10 cellular contexts compared by ENCODE assay signal in genomic region chr18:12287131-12287681, GRCh38. TPM values are rescaled to one million over a fixed set of nuclear protein-coding genes. Genes with fewer than 3 reads are reported as not detected.
DNase-seq lines count a peak whose midpoint lies in the region; TF ChIP-seq lines count a peak whose summit lies in the region.
"Had no signal": no experiment of that assay in that cellular context is flagged by ENCODE, and none has a peak within 500 bp of the region (broad histone marks: within the 10 kb centered on the region; RNA-seq: fewer than 3 reads in every experiment).

No MANE protein-coding gene starts in this region.

- intact Hi-C loops in esophagus muscularis mucosa (cut with DNase I), result no loop called here

- no peak for TF ChIP-seq CTCF in RWPE1 (conservative IDR thresholded peaks at IDR 0.05; ENCODE audit: low read depth)
- TF ChIP-seq CTCF in esophagus muscularis mucosa (IDR thresholded peaks at IDR 0.05), result no peak
- no peak for TF ChIP-seq CTCF in type B pancreatic cell (conservative IDR thresholded peaks at IDR 0.05)

- H3K27ac Mint-ChIP-seq in type B pancreatic cell, result peak overlapping the region; percentile 94
- H3K27ac Mint-ChIP-seq: activated T-helper 2 cell treated with anti-CD3 and anti-CD28 coated beads, Interferon-gamma antibody, Interleukin-2, Interleukin-4, amounts not matched to agents 10 μg/mL and 5 μg/mL and 100 μg/mL, durations not matched to agents 14 hours and 24 hours and 36 hours had no signal

- H3K36me3 Mint-ChIP-seq in type B pancreatic cell, result no peaks in the 10 kb centered on the region

- no peaks in the 10 kb centered on the region for H3K36me3 ChIP-seq in esophagus muscularis mucosa
- H3K36me3 ChIP-seq in mucosa of rectum (ENCODE audit: control insufficient read depth in 2 of 2, insufficient read depth in 2 of 2, low read length in 2 of 2), result no peaks in the 10 kb centered on the region
- no peaks in the 10 kb centered on the region for H3K36me3 ChIP-seq in effector memory CD4-positive, alpha-beta T cell (ENCODE audit: control insufficient read depth, insufficient read depth, low read length)

- H3K4me1 Mint-ChIP-seq in type B pancreatic cell (ENCODE audit: unreplicated experiment), result peaks cover 16% of the 10 kb centered on the region

- 48% methylated on average over 5 of the region's 37 CpGs for WGBS in esophagus muscularis mucosa

- H3K4me3 Mint-ChIP-seq in type B pancreatic cell, result peak overlapping the region; percentile 88

- H3K27me3 Mint-ChIP-seq in type B pancreatic cell, result peaks cover 42% of the 10 kb centered on the region

- H3K27ac ChIP-seq in RWPE1 (peak overlapping the region; percentile 91), esophagus muscularis mucosa (replicated peaks in 1 of 4) (peak overlapping the region; percentile 81 to 95 (median 86)), mucosa of rectum (ENCODE audit: low read depth in 2 of 2, low read length in 2 of 2) (peak overlapping the region; percentile 48 to 56)
- no peak overlapping the region for H3K27ac ChIP-seq in effector memory CD4-positive, alpha-beta T cell (ENCODE audit: insufficient read depth, low read length, poor library complexity, severe bottlenecking)

- H3K4me1 ChIP-seq in esophagus muscularis mucosa (peaks cover 16 to 30% (median 27%) of the 10 kb centered on the region in 4 donors), mucosa of rectum (ENCODE audit: control insufficient read depth in 2 of 2, insufficient read depth in 2 of 2, low read length in 2 of 2) (peaks cover 4 to 7% of the 10 kb centered on the region in 2 donors)
- H3K4me1 ChIP-seq in effector memory CD4-positive, alpha-beta T cell (ENCODE audit: control insufficient read depth, insufficient read depth, low read length, poor library complexity, severe bottlenecking), result no peaks in the 10 kb centered on the region

- TF ChIP-seq EP300 in esophagus muscularis mucosa (IDR thresholded peaks at IDR 0.05), result no peak

- H3K9me3 ChIP-seq in esophagus muscularis mucosa, result no peaks in the 10 kb centered on the region
- H3K9me3 ChIP-seq in mucosa of rectum (ENCODE audit: control insufficient read depth in 2 of 2, low read length in 2 of 2), result no peaks in the 10 kb centered on the region
- no peaks in the 10 kb centered on the region for H3K9me3 ChIP-seq in effector memory CD4-positive, alpha-beta T cell (ENCODE audit: control insufficient read depth, low read length)

- H3K9ac ChIP-seq in mucosa of rectum (ENCODE audit: low read depth in 1 of 2, low read length in 2 of 2), result no peak overlapping the region

- CTCF ChIA-PET in RWPE1 (lab: Yijun Ruan, JAX) (interaction anchor here (1.1 to 3.3 kb wide), 3 partner anchors 9 to 16 kb away, joined by 3 to 26 read pairs (median 6); no protein-coding TSS in a partner anchor), HEK293T (lab: Yijun Ruan, JAX) (interaction anchor here (0.7 kb wide), 1 partner anchor 25 kb away, joined by 3 read pairs; no protein-coding TSS in a partner anchor)

- POLR2A ChIA-PET in RWPE1 (lab: Yijun Ruan, JAX; ENCODE audit: low non-redundant PET) (interaction anchor here (1.0 kb wide), 1 partner anchor 21 kb away, joined by 4 read pairs; no protein-coding TSS in a partner anchor), HEK293T (lab: Yijun Ruan, JAX) (interaction anchor here (0.8 kb wide), 1 partner anchor 15 kb away, joined by 3 read pairs; no protein-coding TSS in a partner anchor)

- peak; percentile 24 for DNase-seq in RWPE1 (ENCODE audit: low spot score)
- no peak for DNase-seq in esophagus muscularis mucosa (ENCODE audit: extremely low spot score)
- no peak for DNase-seq in type B pancreatic cell (ENCODE audit: extremely low spot score, unreplicated experiment)
- no peak for DNase-seq in HEK293T (ENCODE audit: extremely low spot score)
- no peak for DNase-seq in effector memory CD4-positive, alpha-beta T cell
- DNase-seq in ACHN, result no peak
- DNase-seq: MV-4-11 had no signal

- H3K4me3 ChIP-seq in esophagus muscularis mucosa, result peak overlapping the region; percentile 52 to 72 (median 56)
- peak overlapping the region in 1 of 2 donors; percentile 41 for H3K4me3 ChIP-seq in mucosa of rectum (ENCODE audit: low read length in 2 of 2)
- no peak overlapping the region for H3K4me3 ChIP-seq in effector memory CD4-positive, alpha-beta T cell (ENCODE audit: insufficient read depth, low read depth, low read length, poor library complexity, severe bottlenecking)

- no peaks in the 10 kb centered on the region for H3K9me3 Mint-ChIP-seq in type B pancreatic cell
- H3K9me3 Mint-ChIP-seq: activated T-helper 2 cell treated with anti-CD3 and anti-CD28 coated beads, Interferon-gamma antibody, Interleukin-2, Interleukin-4, amounts not matched to agents 10 μg/mL and 5 μg/mL and 100 μg/mL, durations not matched to agents 14 hours and 24 hours and 36 hours had no signal

- H3K27me3 ChIP-seq in esophagus muscularis mucosa, result peaks cover 0 to 4% (median 0%) of the 10 kb centered on the region in 4 donors
- peaks cover 13 to 18% of the 10 kb centered on the region in 2 donors for H3K27me3 ChIP-seq in mucosa of rectum (ENCODE audit: control insufficient read depth in 2 of 2, insufficient read depth in 2 of 2, low read length in 2 of 2)
- H3K27me3 ChIP-seq in effector memory CD4-positive, alpha-beta T cell (replicated peaks; ENCODE audit: control insufficient read depth, insufficient read depth, low read length, poor library complexity, severe bottlenecking), result peaks cover 17% of the 10 kb centered on the region

- in situ Hi-C loops in ACHN (cut with HindIII; ENCODE audit: low pct_ligation_motif_present, low pct_unique_long_range_greater_than_20kb, low sequenced_read_pairs), result no loop called here

- no peak for TF ChIP-seq POLR2A in esophagus muscularis mucosa (IDR thresholded peaks at IDR 0.05; ENCODE audit: low read depth)

TF ChIP-seq in HEK293T, 16 proteins besides CTCF, POLR2A, EP300 and RAD21:
- TF ChIP-seq FOXK2 (IDR thresholded peaks at IDR 0.05) (no peak), SUZ12 (IDR thresholded peaks at IDR 0.05) (no peak), BHLHE40 (IDR thresholded peaks at IDR 0.05; ENCODE audit: borderline replicate concordance) (no peak), SP1 (IDR thresholded peaks at IDR 0.05) (no peak), HDGF (IDR thresholded peaks at IDR 0.05; ENCODE audit: borderline replicate concordance) (no peak), L3MBTL2 (conservative IDR thresholded peaks at IDR 0.05) (no peak), LEF1 (IDR thresholded peaks at IDR 0.05; ENCODE audit: borderline replicate concordance) (no peak), NFRKB (IDR thresholded peaks at IDR 0.05) (no peak), ZNF384 (IDR thresholded peaks at IDR 0.05) (no peak), FOXM1 (IDR thresholded peaks at IDR 0.05; ENCODE audit: borderline replicate concordance) (no peak), ARNT (IDR thresholded peaks at IDR 0.05) (no peak), FOXA1 (IDR thresholded peaks at IDR 0.05) (no peak), TARDBP (IDR thresholded peaks at IDR 0.05) (no peak)

RNA-seq across cellular contexts. Expression of gene TUBB6, which starts 20.8 kb away (rescaled TPM):
- total RNA-seq in esophagus muscularis mucosa, result 1,000 to 10,000 TPM in 2 of 4 donors, 100 to 1,000 TPM in 2; 599 to 1,574 (median 1,002) TPM
- total RNA-seq in type B pancreatic cell (ENCODE audit: low replicate concordance), result 56.5 and 83.8 TPM in 2 replicates

RNA-seq across cellular contexts. Expression of gene CIDEA, which starts 33.0 kb away (rescaled TPM):
- not detected for total RNA-seq in esophagus muscularis mucosa
- not detected in 2 replicates for total RNA-seq in type B pancreatic cell (ENCODE audit: low replicate concordance)
- total RNA-seq: activated T-helper 2 cell treated with anti-CD3 and anti-CD28 coated beads, Interferon-gamma antibody, Interleukin-2, Interleukin-4, amounts not matched to agents 10 μg/mL and 5 μg/mL and 100 μg/mL, durations not matched to agents 14 hours and 24 hours and 36 hours; kidney had no signal
